Comparison of ENCODE assay signal across 14 cellular contexts in the genomic region with DNA sequence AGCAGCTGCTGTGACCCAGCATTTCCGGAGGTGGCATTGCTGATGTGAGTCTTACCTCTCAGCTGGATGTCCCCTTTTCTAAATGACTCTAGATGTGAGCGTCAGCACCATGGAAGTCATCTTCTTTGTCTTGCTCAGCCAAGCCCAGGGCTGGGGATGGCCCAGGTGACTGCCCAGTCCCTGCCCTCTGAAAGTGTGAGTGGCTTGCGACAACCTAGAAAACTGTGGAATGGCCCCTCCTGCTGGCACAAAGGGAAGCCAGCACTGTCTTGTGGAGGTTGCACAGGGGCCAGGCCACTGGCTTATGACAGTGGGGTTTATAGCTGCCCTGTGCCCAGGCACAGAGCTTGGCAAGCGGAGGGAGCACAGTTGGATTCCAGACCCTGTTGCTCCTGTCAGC. TPM values are rescaled to one million over a fixed set of nuclear protein-coding genes. Genes with fewer than 3 reads are reported as not detected.
A peak's percentile ranks its signal among the peaks of the same experiment; 100 is the strongest.
DNase-seq lines count a peak whose midpoint lies in the region; ATAC-seq and TF ChIP-seq lines count a peak whose summit lies in the region.
"Had no signal": no experiment of that assay in that cellular context is flagged by ENCODE, and none has a peak within 500 bp of the region (broad histone marks: within the 10 kb centered on the region; RNA-seq: fewer than 3 reads in every experiment).

No MANE protein-coding gene starts in this region.

- H3K4me1 Mint-ChIP-seq in stimulated activated effector memory CD8-positive, alpha-beta T cell treated with anti-CD3 and anti-CD28 coated beads, Interleukin-12 subunit alpha, Interleukin-12 subunit beta, amount 100 ng/mL, for 72 hours = no peaks in the 10 kb centered on the region

- ATAC-seq in heart right ventricle (peak in 2 of 8 donors; percentile 16 to 25), GM21717 (IDR thresholded peaks at IDR 0.05; ENCODE audit: unreplicated experiment) (no peak), upper lobe of right lung (no peak)
- peak; percentile 63 for ATAC-seq in stimulated activated effector memory CD8-positive, alpha-beta T cell treated with anti-CD3 and anti-CD28 coated beads, Interleukin-12 subunit alpha, Interleukin-12 subunit beta, amount 100 ng/mL, for 72 hours

- no peaks in the 10 kb centered on the region for H3K79me2 ChIP-seq in Karpas-422 (ENCODE audit: low read length)

- H3K9ac ChIP-seq in Karpas-422 (ENCODE audit: low read length) = no peak overlapping the region

- no peak overlapping the region for H3K4me3 Mint-ChIP-seq in stimulated activated effector memory CD8-positive, alpha-beta T cell treated with anti-CD3 and anti-CD28 coated beads, Interleukin-12 subunit alpha, Interleukin-12 subunit beta, amount 100 ng/mL, for 72 hours

- no peak overlapping the region for H2AFZ ChIP-seq in Karpas-422 (ENCODE audit: low read length)

- H3K9me2 ChIP-seq in Karpas-422 (replicated peaks; ENCODE audit: insufficient read depth, low read length) = no peaks in the 10 kb centered on the region

- H4K20me1 ChIP-seq in Karpas-422 (ENCODE audit: insufficient read depth, low read depth, low read length) = no peaks in the 10 kb centered on the region

- no peak overlapping the region for H3K27ac ChIP-seq in heart right ventricle
- no peak overlapping the region for H3K27ac ChIP-seq in right atrium auricular region
- no peak overlapping the region for H3K27ac ChIP-seq in Karpas-422 (ENCODE audit: low read length)
- peak overlapping the region in 44 of 59 donors; percentile 2 to 88 (median 70) for H3K27ac ChIP-seq in dorsolateral prefrontal cortex
- H3K27ac ChIP-seq in upper lobe of right lung = no peak overlapping the region
- H3K27ac ChIP-seq: thoracic aorta had no signal

- no peak overlapping the region for H3K4me2 ChIP-seq in Karpas-422 (ENCODE audit: low read depth, low read length, poor library complexity, severe bottlenecking)

- WGBS in heart right ventricle, 2 donors = 92 to 94% methylated on average over 4 of the region's 4 CpGs

- DNase-seq in heart right ventricle = no peak
- DNase-seq in right atrium auricular region (ENCODE audit: low spot score) = no peak
- peak; percentile 45 for DNase-seq in Karpas-422
- no peak for DNase-seq in dorsolateral prefrontal cortex
- DNase-seq in stimulated activated effector memory CD8-positive, alpha-beta T cell treated with anti-CD3 and anti-CD28 coated beads, Interleukin-12 subunit alpha, Interleukin-12 subunit beta, amount 100 ng/mL, for 72 hours (ENCODE audit: low spot score in 2 of 2) = no peak
- DNase-seq in C1 segment of cervical spinal cord (lab: John Stamatoyannopoulos, UW) = no peak
- no peak for DNase-seq in upper lobe of right lung
- DNase-seq: hippocampal formation; NCI-H446 treated with DMSO at 0.1 percent for 48 hours; stimulated activated CD4-positive, alpha-beta T cell treated with anti-CD3 and anti-CD28 coated beads, Interleukin-4, amount 100 ng/mL, for 4 hours; SW 1271 had no signal

- peak in 6 of 9 donors; percentile 6 to 36 (median 19) for TF ChIP-seq CTCF in heart right ventricle (IDR thresholded peaks at IDR 0.05)
- peak in 1 of 2 donors; percentile 25 for TF ChIP-seq CTCF in right atrium auricular region (IDR thresholded peaks at IDR 0.05)
- peak in 7 of 56 donors; percentile 4 to 19 (median 12) for TF ChIP-seq CTCF in dorsolateral prefrontal cortex (IDR thresholded peaks at IDR 0.05 in 54 of 56, conservative IDR thresholded peaks at IDR 0.05 in 2 of 56; ENCODE audit: low read depth in 1 of 56, partially characterized antibody in 56 of 56)
- TF ChIP-seq CTCF in upper lobe of right lung (IDR thresholded peaks at IDR 0.05) = no peak

- H3K36me3 Mint-ChIP-seq in stimulated activated effector memory CD8-positive, alpha-beta T cell treated with anti-CD3 and anti-CD28 coated beads, Interleukin-12 subunit alpha, Interleukin-12 subunit beta, amount 100 ng/mL, for 72 hours = no peaks in the 10 kb centered on the region

- no peak overlapping the region for H3K27ac Mint-ChIP-seq in stimulated activated effector memory CD8-positive, alpha-beta T cell treated with anti-CD3 and anti-CD28 coated beads, Interleukin-12 subunit alpha, Interleukin-12 subunit beta, amount 100 ng/mL, for 72 hours

- no peaks in the 10 kb centered on the region for H3K9me3 Mint-ChIP-seq in stimulated activated effector memory CD8-positive, alpha-beta T cell treated with anti-CD3 and anti-CD28 coated beads, Interleukin-12 subunit alpha, Interleukin-12 subunit beta, amount 100 ng/mL, for 72 hours
- H3K9me3 Mint-ChIP-seq: neural crest cell had no signal

- no peak overlapping the region for H3K4me3 ChIP-seq in heart right ventricle
- H3K4me3 ChIP-seq in right atrium auricular region = no peak overlapping the region
- H3K4me3 ChIP-seq in Karpas-422 (ENCODE audit: low read length) = no peak overlapping the region
- peak overlapping the region in 1 of 59 donors; percentile 4 for H3K4me3 ChIP-seq in dorsolateral prefrontal cortex
- H3K4me3 ChIP-seq in upper lobe of right lung = no peak overlapping the region
- H3K4me3 ChIP-seq: thoracic aorta had no signal

- no peaks in the 10 kb centered on the region for H3K27me3 ChIP-seq in heart right ventricle
- H3K27me3 ChIP-seq in right atrium auricular region = no peaks in the 10 kb centered on the region
- no peaks in the 10 kb centered on the region for H3K27me3 ChIP-seq in Karpas-422 (ENCODE audit: low read length)
- peaks cover 0 to 12% (median 0%) of the 10 kb centered on the region in 45 donors for H3K27me3 ChIP-seq in dorsolateral prefrontal cortex
- H3K27me3 ChIP-seq in upper lobe of right lung = peaks cover 2% of the 10 kb centered on the region

- H3K36me3 ChIP-seq in heart right ventricle = no peaks in the 10 kb centered on the region
- no peaks in the 10 kb centered on the region for H3K36me3 ChIP-seq in right atrium auricular region
- no peaks in the 10 kb centered on the region for H3K36me3 ChIP-seq in Karpas-422 (ENCODE audit: insufficient read depth, low read length)
- no peaks in the 10 kb centered on the region for H3K36me3 ChIP-seq in upper lobe of right lung
- H3K36me3 ChIP-seq: thoracic aorta had no signal

- intact Hi-C loops in heart right ventricle (cut with DNase I) = loop anchor here in 2 of 10 donors (2.0 to 5.0 kb wide), 2 partner anchors 18 to 55 kb away; no protein-coding TSS in a partner anchor
- intact Hi-C loops in dorsolateral prefrontal cortex (cut with DNase I) = no loop called here
- intact Hi-C loops in upper lobe of right lung (cut with DNase I) = no loop called here

- H3K4me1 ChIP-seq in heart right ventricle = peaks cover 0 to 56% (median 45%) of the 10 kb centered on the region in 9 donors
- peaks cover 0 to 47% of the 10 kb centered on the region in 2 donors for H3K4me1 ChIP-seq in right atrium auricular region
- no peaks in the 10 kb centered on the region for H3K4me1 ChIP-seq in Karpas-422 (ENCODE audit: low read length)
- no peaks in the 10 kb centered on the region for H3K4me1 ChIP-seq in upper lobe of right lung

- H3K9me3 ChIP-seq in heart right ventricle (no peaks in the 10 kb centered on the region), right atrium auricular region (no peaks in the 10 kb centered on the region), Karpas-422 (ENCODE audit: low read length) (no peaks in the 10 kb centered on the region), upper lobe of right lung (no peaks in the 10 kb centered on the region)
- H3K9me3 ChIP-seq: thoracic aorta had no signal

RNA-seq across cellular contexts. Expression of a gene that starts 6.2 kb away (rescaled TPM):
- total RNA-seq in heart right ventricle = 10 to 100 TPM; 11.6 to 28.2 (median 20.2) TPM
- 1 to 10 TPM; 2.4 to 3.7 TPM for polyA plus RNA-seq in heart right ventricle
- total RNA-seq in right atrium auricular region = 10 to 100 TPM; 11.3 to 22.9 TPM
- not detected in 2 replicates for total RNA-seq in Karpas-422 (2014; rRNA removed; shearing (Covaris generic); ENCODE audit: low replicate concordance)
- 100 to 1,000 TPM in 2 of 120 experiments, 10 to 100 TPM in 118; 24.6 to 104 (median 74.6) TPM for total RNA-seq in dorsolateral prefrontal cortex
- 3.6 TPM for total RNA-seq in upper lobe of right lung

Comparison
In these comparisons a context has a peak if more than half of its experiments do, and no peak if none do; other contexts are left out.
1. H3K27ac ChIP-seq: peak in dorsolateral prefrontal cortex (44 of 59); none in heart right ventricle (0 of 10), right atrium auricular region (0 of 2), Karpas-422 (single experiment) and upper lobe of right lung (single experiment).